Comparison of ENCODE assay signal across 13 cellular contexts in the genomic region with DNA sequence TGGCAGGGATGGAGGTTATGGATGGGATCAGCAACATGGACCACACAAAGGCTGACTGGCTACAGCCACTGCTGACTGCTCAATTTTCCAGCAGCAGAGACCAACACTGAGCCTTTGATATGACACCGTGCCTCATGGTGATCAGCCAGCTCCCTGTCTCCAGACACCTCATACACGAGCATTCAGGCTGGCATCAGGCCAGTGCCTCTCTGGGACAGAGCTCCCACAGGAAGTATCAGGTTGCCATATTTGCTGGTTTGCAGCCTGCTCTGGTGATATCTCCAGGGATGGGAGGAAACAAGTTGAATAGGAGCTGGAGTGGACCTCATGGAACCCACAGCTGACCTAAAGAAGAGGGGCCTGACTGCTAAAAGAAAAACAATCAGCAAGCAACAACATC.
"Had no signal": no experiment of that assay in that cellular context is flagged by ENCODE, and none has a peak within 500 bp of the region (broad histone marks: within the 10 kb centered on the region; RNA-seq: fewer than 3 reads in every experiment).

No MANE protein-coding gene starts in this region.

- H3K27ac Mint-ChIP-seq: activated CD8-positive, alpha-beta T cell treated with anti-CD3 and anti-CD28 coated beads for 36 hours; naive thymus-derived CD8-positive, alpha-beta T cell; stimulated activated naive CD8-positive, alpha-beta T cell treated with anti-CD3 and anti-CD28 coated beads, Interleukin-15, amount 100 ng/mL, for 72 hours had no signal

- DNase-seq: activated CD8-positive, alpha-beta memory T cell treated with anti-CD3 and anti-CD28 coated beads, Interleukin-2, amount 50 U/mL, for 48 hours; activated CD8-positive, alpha-beta T cell treated with anti-CD3 and anti-CD28 coated beads for 36 hours; foreskin keratinocyte; mammary epithelial cell; naive thymus-derived CD8-positive, alpha-beta T cell; retina; stimulated activated CD4-positive, alpha-beta T cell treated with anti-CD3 and anti-CD28 coated beads, Interleukin-15, amount 100 ng/mL, for 24 hours; stimulated activated CD4-positive, alpha-beta T cell treated with anti-CD3 and anti-CD28 coated beads, Interleukin-4, amount 100 ng/mL, for 4 hours; stimulated activated naive CD8-positive, alpha-beta T cell treated with anti-CD3 and anti-CD28 coated beads, Interleukin-15, amount 100 ng/mL, for 72 hours; testis had no signal

- H3K9me3 ChIP-seq: ascending aorta, neutrophil, testis had no signal

- H3K27me3 Mint-ChIP-seq: activated CD8-positive, alpha-beta T cell treated with anti-CD3 and anti-CD28 coated beads for 36 hours; naive thymus-derived CD8-positive, alpha-beta T cell; stimulated activated naive CD8-positive, alpha-beta T cell treated with anti-CD3 and anti-CD28 coated beads, Interleukin-15, amount 100 ng/mL, for 72 hours had no signal

- H3K36me3 Mint-ChIP-seq: naive thymus-derived CD8-positive, alpha-beta T cell had no signal

- H3K4me1 Mint-ChIP-seq: naive thymus-derived CD8-positive, alpha-beta T cell; stimulated activated naive CD8-positive, alpha-beta T cell treated with anti-CD3 and anti-CD28 coated beads, Interleukin-15, amount 100 ng/mL, for 72 hours had no signal

- H3K4me3 Mint-ChIP-seq: activated CD8-positive, alpha-beta T cell treated with anti-CD3 and anti-CD28 coated beads for 36 hours; naive thymus-derived CD8-positive, alpha-beta T cell; stimulated activated naive CD8-positive, alpha-beta T cell treated with anti-CD3 and anti-CD28 coated beads, Interleukin-15, amount 100 ng/mL, for 72 hours had no signal

- ATAC-seq: activated CD8-positive, alpha-beta T cell treated with anti-CD3 and anti-CD28 coated beads for 36 hours; foreskin keratinocyte; mucosa of descending colon; naive thymus-derived CD8-positive, alpha-beta T cell; stimulated activated naive CD8-positive, alpha-beta T cell treated with anti-CD3 and anti-CD28 coated beads, Interleukin-15, amount 100 ng/mL, for 72 hours had no signal
